Comparison of ENCODE assay signal across 30 cellular contexts in genomic region chr14:68848253-68848652, GRCh38.
"Had no signal": no experiment of that assay in that cellular context is flagged by ENCODE, and none has a peak within 500 bp of the region (broad histone marks: within the 10 kb centered on the region; RNA-seq: fewer than 3 reads in every experiment).

No MANE protein-coding gene starts in this region.

- ATAC-seq: activated CD8-positive, alpha-beta memory T cell treated with anti-CD3 and anti-CD28 coated beads, Interleukin-2, amount 10 ng/mL, durations not matched to agents 7 days and 5 days; activated naive CD8-positive, alpha-beta T cell treated with anti-CD3 and anti-CD28 coated beads, Interleukin-2, amount 50 U/mL, for 24 hours had no signal

- H3K4me1 ChIP-seq: ascending aorta had no signal

- H3K4me3 ChIP-seq: ascending aorta, cardiac muscle cell had no signal

- DNase-seq: activated B cell treated with CpG ODN at 0.5 μM for 24 hours; activated CD4-positive, alpha-beta memory T cell treated with anti-CD3 and anti-CD28 coated beads, Interleukin-2, amount 10 ng/mL, durations not matched to agents 7 days and 5 days; activated CD4-positive, alpha-beta T cell treated with anti-CD3 and anti-CD28 coated beads for 4 hours; activated CD4-positive, alpha-beta T cell treated with anti-CD3 and anti-CD28 coated beads, Interleukin-2, amount 10 ng/mL, durations not matched to agents 24 days and 14 days; activated CD4-positive, alpha-beta T cell treated with anti-CD3 and anti-CD28 coated beads, Interleukin-2, amount 50 U/mL, for 1 hour; activated CD4-positive, alpha-beta T cell treated with anti-CD3 and anti-CD28 coated beads, Interleukin-2, amount 50 U/mL, for 4 hours; activated CD4-positive, CD25-positive, alpha-beta regulatory T cell treated with anti-CD3 and anti-CD28 coated beads, Interleukin-2, amount 50 U/mL, for 72 hours; activated CD8-positive, alpha-beta memory T cell treated with anti-CD3 and anti-CD28 coated beads for 24 hours; activated CD8-positive, alpha-beta memory T cell treated with anti-CD3 and anti-CD28 coated beads, Interleukin-2, amount 10 ng/mL, durations not matched to agents 7 days and 5 days; activated CD8-positive, alpha-beta memory T cell treated with anti-CD3 and anti-CD28 coated beads, Interleukin-2, amount 50 U/mL, for 48 hours; activated effector memory CD4-positive, alpha-beta T cell treated with Interleukin-2 at 50 U/mL for 16 hours; activated gamma-delta T cell; activated naive CD4-positive, alpha-beta T cell treated with anti-CD3 and anti-CD28 coated beads, Interleukin-2, amount 10 ng/mL, durations not matched to agents 7 days and 5 days; activated naive CD4-positive, alpha-beta T cell treated with Interleukin-2 at 50 U/mL for 16 hours; activated naive CD8-positive, alpha-beta T cell treated with anti-CD3 and anti-CD28 coated beads, Interleukin-2, amount 10 ng/mL, durations not matched to agents 7 days and 5 days; activated naive CD8-positive, alpha-beta T cell treated with anti-CD3 and anti-CD28 coated beads, Interleukin-2, amount 50 U/mL, for 24 hours; activated T-cell treated with anti-CD3 and anti-CD28 coated beads, Interleukin-2, amount 50 U/mL, for 24 hours; activated T-cell treated with anti-CD3 and anti-CD28 coated beads, Interleukin-2, amount 50 U/mL, for 48 hours; amygdala; anterior cingulate cortex; caudate nucleus; SW 1271; T-helper 1 cell; T-helper 2 cell; T-helper 9 cell had no signal

- FAIRE-seq: bronchial epithelial cell, TTC549 had no signal

- H3K27me3 ChIP-seq: ascending aorta, cardiac muscle cell had no signal

- H3K36me3 ChIP-seq: cardiac muscle cell had no signal

- H3K9me3 ChIP-seq: ascending aorta had no signal

- H3K27ac ChIP-seq: ascending aorta, cardiac muscle cell, VCaP had no signal
